8 cellular contexts compared by ENCODE assay signal in genomic region chr3:157436583-157437300, GRCh38. TPM values are rescaled to one million over a fixed set of nuclear protein-coding genes. Genes with fewer than 3 reads are reported as not detected.
DNase-seq lines count a peak whose midpoint lies in the region; ATAC-seq and TF ChIP-seq lines count a peak whose summit lies in the region.

Gene PTX3, plus strand, starts transcription at chr3:157436850. Its CDS starts 84 bp downstream, at chr3:157436934.

- DNase-seq in CD14-positive monocyte (ENCODE audit: low spot score) (peak; percentile 88), heart right ventricle (peak in 1 of 2 donors; percentile 13), progenitor cell of endocrine pancreas (ENCODE audit: low spot score, unreplicated experiment) (no peak)
- peak; percentile 2 for DNase-seq in activated naive CD8-positive, alpha-beta T cell treated with anti-CD3 and anti-CD28 coated beads for 36 hours
- no peak for DNase-seq in central memory CD4-positive, alpha-beta T cell
- DNase-seq in effector CD8-positive, alpha-beta T cell (lab: John Stamatoyannopoulos, UW) = no peak

- H3K9me3 ChIP-seq in HUES64 (ENCODE audit: insufficient read depth, low read depth, low read length) (no peaks in the 10 kb centered on the region), heart right ventricle (peaks cover 0 to 10% (median 0%) of the 10 kb centered on the region in 11 donors)

- H3K27me3 ChIP-seq in HUES64 (ENCODE audit: insufficient read depth, low read length) (peaks cover 28% of the 10 kb centered on the region), heart right ventricle (peaks cover 0 to 40% (median 17%) of the 10 kb centered on the region in 7 donors)

- 10% methylated on average over 17 of the region's 17 CpGs for WGBS in HUES64
- WGBS in heart right ventricle, 2 donors = 9 to 13% methylated on average over 17 of the region's 17 CpGs

- H3K36me3 Mint-ChIP-seq in CD14-positive monocyte = peaks cover 8 to 13% of the 10 kb centered on the region in 2 donors
- no peaks in the 10 kb centered on the region for H3K36me3 Mint-ChIP-seq in activated naive CD8-positive, alpha-beta T cell treated with anti-CD3 and anti-CD28 coated beads for 36 hours
- H3K36me3 Mint-ChIP-seq in progenitor cell of endocrine pancreas (ENCODE audit: insufficient read depth) = no peaks in the 10 kb centered on the region

- H3K27me3 Mint-ChIP-seq in CD14-positive monocyte (ENCODE audit: low read depth in 3 of 3) (peaks cover 9 to 16% (median 11%) of the 10 kb centered on the region in 3 donors), progenitor cell of endocrine pancreas (peaks cover 35% of the 10 kb centered on the region)
- peaks cover 46% of the 10 kb centered on the region for H3K27me3 Mint-ChIP-seq in activated naive CD8-positive, alpha-beta T cell treated with anti-CD3 and anti-CD28 coated beads for 36 hours

- no peaks in the 10 kb centered on the region for H3K36me3 ChIP-seq in HUES64 (ENCODE audit: insufficient read depth, low read length)
- H3K36me3 ChIP-seq in heart right ventricle = no peaks in the 10 kb centered on the region

- H3K9me3 Mint-ChIP-seq in CD14-positive monocyte (no peaks in the 10 kb centered on the region), progenitor cell of endocrine pancreas (ENCODE audit: low read depth) (no peaks in the 10 kb centered on the region)
- H3K9me3 Mint-ChIP-seq in activated naive CD8-positive, alpha-beta T cell treated with anti-CD3 and anti-CD28 coated beads for 36 hours = no peaks in the 10 kb centered on the region

- peak within 1 kb of the TSS; percentile 79 for H3K4me3 ChIP-seq in HUES64 (ENCODE audit: low read length)
- peak within 1 kb of the TSS; percentile 5 to 66 (median 56) for H3K4me3 ChIP-seq in heart right ventricle

- H3K4me1 Mint-ChIP-seq in CD14-positive monocyte (peaks cover 31% of the 10 kb centered on the region), progenitor cell of endocrine pancreas (ENCODE audit: low read depth) (peaks cover 8% of the 10 kb centered on the region)
- peaks cover 13% of the 10 kb centered on the region for H3K4me1 Mint-ChIP-seq in activated naive CD8-positive, alpha-beta T cell treated with anti-CD3 and anti-CD28 coated beads for 36 hours

- H3K4me3 Mint-ChIP-seq in CD14-positive monocyte (peak within 1 kb of the TSS; percentile 86 to 98), progenitor cell of endocrine pancreas (ENCODE audit: low read depth) (peak within 1 kb of the TSS; percentile 76)
- peak within 1 kb of the TSS; percentile 64 for H3K4me3 Mint-ChIP-seq in activated naive CD8-positive, alpha-beta T cell treated with anti-CD3 and anti-CD28 coated beads for 36 hours

- TF ChIP-seq CTCF in CD14-positive monocyte (IDR thresholded peaks at IDR 0.05) = no peak
- no peak for TF ChIP-seq CTCF in heart right ventricle (IDR thresholded peaks at IDR 0.05)
- TF ChIP-seq CTCF in progenitor cell of endocrine pancreas (IDR thresholded peaks at IDR 0.05; ENCODE audit: unreplicated experiment) = no peak

- intact Hi-C loops in CD14-positive monocyte (cut with micrococcal nuclease) (no loop called here), heart right ventricle (cut with DNase I) (no loop called here)

- H3K4me1 ChIP-seq in HUES64 (ENCODE audit: insufficient read depth, low read length) (peaks cover 4% of the 10 kb centered on the region; the same call in 1 of the 2 replicates), heart right ventricle (peaks cover 0 to 27% (median 12%) of the 10 kb centered on the region in 9 donors)

- H3K27ac Mint-ChIP-seq in CD14-positive monocyte = peak within 1 kb of the TSS; percentile 82 to 98 (median 94)
- H3K27ac Mint-ChIP-seq in activated naive CD8-positive, alpha-beta T cell treated with anti-CD3 and anti-CD28 coated beads for 36 hours = no peak within 1 kb of the TSS
- peak within 1 kb of the TSS; percentile 69 for H3K27ac Mint-ChIP-seq in progenitor cell of endocrine pancreas

- ATAC-seq in heart right ventricle (peak; percentile 28 to 82 (median 64)), HG03378 (IDR thresholded peaks at IDR 0.05; ENCODE audit: unreplicated experiment) (no peak)

- H3K27ac ChIP-seq in HUES64 (ENCODE audit: low read depth, low read length) (no peak within 1 kb of the TSS; the same call in 1 of the 2 replicates), heart right ventricle (peak within 1 kb of the TSS in 1 of 10 donors; percentile 23)

- H3K9ac ChIP-seq in HUES64 (ENCODE audit: low read depth, low read length) = peak within 1 kb of the TSS; percentile 72

RNA-seq across cellular contexts. Expression of gene PTX3, which starts in this region (rescaled TPM):
- polyA plus RNA-seq in CD14-positive monocyte = 10 to 100 TPM in 1 of 2 donors, 1 to 10 TPM in 1; 9.1 to 10.5 TPM
- polyA plus RNA-seq in HUES64 (2013, experiment 1 of 2) = 10.8 TPM
- 22.3 TPM for polyA plus RNA-seq in HUES64 (2013, experiment 2 of 2)
- total RNA-seq in activated naive CD8-positive, alpha-beta T cell treated with anti-CD3 and anti-CD28 coated beads for 36 hours = under 1 TPM in 1 of 2 experiments, not detected in 1; 0.25 TPM
- 10 to 100 TPM in 2 of 10 donors, 1 to 10 TPM in 1, under 1 TPM in 7; 0.11 to 29.7 (median 0.39) TPM for total RNA-seq in heart right ventricle
- 10 to 100 TPM in 1 of 2 donors, under 1 TPM in 1; 0.15 to 16.5 TPM for polyA plus RNA-seq in heart right ventricle
- total RNA-seq in progenitor cell of endocrine pancreas = 0.34 and 0.40 TPM in 2 replicates

Comparison
In these comparisons a context has a peak if more than half of its experiments do, and no peak if none do; other contexts are left out.
1. Peak in DNase-seq in activated naive CD8-positive, alpha-beta T cell treated with anti-CD3 and anti-CD28 coated beads for 36 hours; RNA of the gene not detected or under 1 TPM.